ENCODE assay signal across 14 cellular contexts in the genomic region with DNA sequence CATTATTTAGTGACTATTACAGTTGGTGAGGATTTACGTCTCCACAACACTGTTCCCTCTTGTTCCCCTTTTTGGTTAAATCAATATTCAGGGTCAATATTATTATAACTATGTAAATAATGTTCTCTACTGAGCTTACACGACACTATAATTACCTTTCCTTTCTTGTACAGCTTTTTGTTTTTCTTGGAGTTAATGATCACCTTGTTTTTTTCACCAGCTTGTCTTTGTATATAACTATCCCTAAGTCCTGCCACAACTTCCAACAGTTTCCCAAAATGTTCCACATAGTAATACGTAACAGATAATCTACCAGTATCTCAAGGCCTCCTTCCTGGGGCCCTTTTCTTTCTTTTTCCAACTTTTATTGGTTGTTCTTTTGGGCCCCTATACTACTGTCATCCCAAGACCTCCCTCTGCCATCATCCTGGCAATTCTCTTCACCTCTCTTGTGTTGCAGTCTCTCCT.
"Had no signal": no experiment of that assay in that cellular context is flagged by ENCODE, and none has a peak within 500 bp of the region (broad histone marks: within the 10 kb centered on the region; RNA-seq: fewer than 3 reads in every experiment).

No MANE protein-coding gene starts in this region.

- H3K27ac ChIP-seq: adrenal gland, right lobe of liver had no signal

- H3K4me3 ChIP-seq: adrenal gland, lung, right lobe of liver, smooth muscle cell had no signal

- H3K9me3 ChIP-seq: adrenal gland, right lobe of liver had no signal

- H3K36me3 ChIP-seq: adrenal gland, right lobe of liver had no signal

- DNase-seq: activated CD4-positive, alpha-beta T cell treated with anti-CD3 and anti-CD28 coated beads, Interleukin-2, amount 50 U/mL, for 4 hours; activated CD4-positive, CD25-positive, alpha-beta regulatory T cell treated with anti-CD3 and anti-CD28 coated beads, Interleukin-2, amount 50 U/mL, for 72 hours; activated naive CD4-positive, alpha-beta T cell treated with anti-CD3 and anti-CD28 coated beads, Interleukin-2, amount 50 U/mL, for 16 hours; activated T-cell treated with anti-CD3 and anti-CD28 coated beads, Interleukin-2, amount 50 U/mL, for 1 hour; adrenal gland; dermis blood vessel endothelial cell; effector memory CD8-positive, alpha-beta T cell; foreskin melanocyte; immature natural killer cell; right lobe of liver; stimulated activated naive CD8-positive, alpha-beta T cell treated with anti-CD3 and anti-CD28 coated beads, Interleukin-15, Interleukin-2, amounts not matched to agents 100 U/mL and 50 U/mL, for 24 hours; trophoblast cell had no signal

- ATAC-seq: effector memory CD8-positive, alpha-beta T cell; stimulated activated naive CD8-positive, alpha-beta T cell treated with anti-CD3 and anti-CD28 coated beads, Interleukin-15, Interleukin-2, amounts not matched to agents 100 U/mL and 50 U/mL, for 24 hours had no signal

- H3K4me1 ChIP-seq: adrenal gland, right lobe of liver had no signal

- H3K27me3 ChIP-seq: adrenal gland, right lobe of liver had no signal

- H3K4me2 ChIP-seq: smooth muscle cell had no signal
